Comparison of ENCODE assay signal across 1 cellular context in the genomic region with DNA sequence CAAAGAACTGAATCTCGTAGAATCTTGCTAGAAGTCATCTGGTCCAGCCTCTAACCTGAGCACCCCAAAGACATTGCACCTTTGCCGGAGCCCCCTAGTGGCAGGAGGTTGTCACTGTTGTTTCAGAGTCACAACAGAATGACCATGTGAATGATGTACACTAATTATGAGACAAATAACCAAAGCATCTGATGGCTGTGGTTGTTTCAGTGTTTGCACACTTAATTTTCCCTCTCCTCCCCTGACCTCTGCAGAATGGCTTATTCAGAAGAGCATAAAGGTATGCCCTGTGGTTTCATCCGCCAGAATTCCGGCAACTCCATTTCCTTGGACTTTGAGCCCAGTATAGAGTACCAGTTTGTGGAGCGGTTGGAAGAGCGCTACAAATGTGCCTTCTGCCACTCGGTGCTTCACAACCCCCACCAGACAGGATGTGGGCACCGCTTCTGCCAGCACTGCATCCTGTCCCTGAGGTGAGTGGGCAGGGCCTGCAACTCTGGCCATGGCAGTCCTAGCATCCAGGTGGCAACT.
TF ChIP-seq lines count a peak whose summit lies in the region.

No MANE protein-coding gene starts in this region.

TF ChIP-seq in HepG2, 621 proteins besides CTCF, POLR2A, EP300 and RAD21 (continued from another document and continues in another):
- TF ChIP-seq, protein P1, sequence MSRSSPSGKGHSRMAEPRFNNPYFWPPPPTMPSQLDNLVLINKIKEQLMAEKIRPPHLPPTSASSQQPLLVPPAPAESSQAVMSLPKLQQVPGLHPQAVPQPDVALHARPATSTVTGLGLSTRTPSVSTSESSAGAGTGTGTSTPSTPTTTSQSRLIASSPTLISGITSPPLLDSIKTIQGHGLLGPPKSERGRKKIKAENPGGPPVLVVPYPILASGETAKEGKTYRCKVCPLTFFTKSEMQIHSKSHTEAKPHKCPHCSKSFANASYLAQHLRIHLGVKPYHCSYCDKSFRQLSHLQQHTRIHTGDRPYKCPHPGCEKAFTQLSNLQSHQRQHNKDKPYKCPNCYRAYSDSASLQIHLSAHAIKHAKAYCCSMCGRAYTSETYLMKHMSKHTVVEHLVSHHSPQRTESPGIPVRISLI (CRISPR knock-in tag; IDR thresholded peaks at IDR 0.05; ENCODE audit: borderline replicate concordance): no peak
- 0 out of 2 replicates have a peak, but pooled peaks have one; percentile 15 for TF ChIP-seq YEATS2 (CRISPR knock-in tag; IDR thresholded peaks at IDR 0.05; ENCODE audit: borderline replicate concordance)
- TF ChIP-seq, protein P2, sequence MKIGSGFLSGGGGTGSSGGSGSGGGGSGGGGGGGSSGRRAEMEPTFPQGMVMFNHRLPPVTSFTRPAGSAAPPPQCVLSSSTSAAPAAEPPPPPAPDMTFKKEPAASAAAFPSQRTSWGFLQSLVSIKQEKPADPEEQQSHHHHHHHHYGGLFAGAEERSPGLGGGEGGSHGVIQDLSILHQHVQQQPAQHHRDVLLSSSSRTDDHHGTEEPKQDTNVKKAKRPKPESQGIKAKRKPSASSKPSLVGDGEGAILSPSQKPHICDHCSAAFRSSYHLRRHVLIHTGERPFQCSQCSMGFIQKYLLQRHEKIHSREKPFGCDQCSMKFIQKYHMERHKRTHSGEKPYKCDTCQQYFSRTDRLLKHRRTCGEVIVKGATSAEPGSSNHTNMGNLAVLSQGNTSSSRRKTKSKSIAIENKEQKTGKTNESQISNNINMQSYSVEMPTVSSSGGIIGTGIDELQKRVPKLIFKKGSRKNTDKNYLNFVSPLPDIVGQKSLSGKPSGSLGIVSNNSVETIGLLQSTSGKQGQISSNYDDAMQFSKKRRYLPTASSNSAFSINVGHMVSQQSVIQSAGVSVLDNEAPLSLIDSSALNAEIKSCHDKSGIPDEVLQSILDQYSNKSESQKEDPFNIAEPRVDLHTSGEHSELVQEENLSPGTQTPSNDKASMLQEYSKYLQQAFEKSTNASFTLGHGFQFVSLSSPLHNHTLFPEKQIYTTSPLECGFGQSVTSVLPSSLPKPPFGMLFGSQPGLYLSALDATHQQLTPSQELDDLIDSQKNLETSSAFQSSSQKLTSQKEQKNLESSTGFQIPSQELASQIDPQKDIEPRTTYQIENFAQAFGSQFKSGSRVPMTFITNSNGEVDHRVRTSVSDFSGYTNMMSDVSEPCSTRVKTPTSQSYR (CRISPR knock-in tag; IDR thresholded peaks at IDR 0.05; ENCODE audit: borderline replicate concordance): peak; percentile 57; the same call in 1 of the 2 replicates
- TF ChIP-seq, protein P3, sequence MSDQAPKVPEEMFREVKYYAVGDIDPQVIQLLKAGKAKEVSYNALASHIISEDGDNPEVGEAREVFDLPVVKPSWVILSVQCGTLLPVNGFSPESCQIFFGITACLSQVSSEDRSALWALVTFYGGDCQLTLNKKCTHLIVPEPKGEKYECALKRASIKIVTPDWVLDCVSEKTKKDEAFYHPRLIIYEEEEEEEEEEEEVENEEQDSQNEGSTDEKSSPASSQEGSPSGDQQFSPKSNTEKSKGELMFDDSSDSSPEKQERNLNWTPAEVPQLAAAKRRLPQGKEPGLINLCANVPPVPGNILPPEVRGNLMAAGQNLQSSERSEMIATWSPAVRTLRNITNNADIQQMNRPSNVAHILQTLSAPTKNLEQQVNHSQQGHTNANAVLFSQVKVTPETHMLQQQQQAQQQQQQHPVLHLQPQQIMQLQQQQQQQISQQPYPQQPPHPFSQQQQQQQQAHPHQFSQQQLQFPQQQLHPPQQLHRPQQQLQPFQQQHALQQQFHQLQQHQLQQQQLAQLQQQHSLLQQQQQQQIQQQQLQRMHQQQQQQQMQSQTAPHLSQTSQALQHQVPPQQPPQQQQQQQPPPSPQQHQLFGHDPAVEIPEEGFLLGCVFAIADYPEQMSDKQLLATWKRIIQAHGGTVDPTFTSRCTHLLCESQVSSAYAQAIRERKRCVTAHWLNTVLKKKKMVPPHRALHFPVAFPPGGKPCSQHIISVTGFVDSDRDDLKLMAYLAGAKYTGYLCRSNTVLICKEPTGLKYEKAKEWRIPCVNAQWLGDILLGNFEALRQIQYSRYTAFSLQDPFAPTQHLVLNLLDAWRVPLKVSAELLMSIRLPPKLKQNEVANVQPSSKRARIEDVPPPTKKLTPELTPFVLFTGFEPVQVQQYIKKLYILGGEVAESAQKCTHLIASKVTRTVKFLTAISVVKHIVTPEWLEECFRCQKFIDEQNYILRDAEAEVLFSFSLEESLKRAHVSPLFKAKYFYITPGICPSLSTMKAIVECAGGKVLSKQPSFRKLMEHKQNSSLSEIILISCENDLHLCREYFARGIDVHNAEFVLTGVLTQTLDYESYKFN (CRISPR knock-in tag; conservative IDR thresholded peaks at IDR 0.05): 0 out of 2 replicates have a peak, but pooled peaks have one; percentile 25
- peak; percentile 47 for TF ChIP-seq STAG1 (CRISPR knock-in tag; IDR thresholded peaks at IDR 0.05)
- TF ChIP-seq, protein P4, sequence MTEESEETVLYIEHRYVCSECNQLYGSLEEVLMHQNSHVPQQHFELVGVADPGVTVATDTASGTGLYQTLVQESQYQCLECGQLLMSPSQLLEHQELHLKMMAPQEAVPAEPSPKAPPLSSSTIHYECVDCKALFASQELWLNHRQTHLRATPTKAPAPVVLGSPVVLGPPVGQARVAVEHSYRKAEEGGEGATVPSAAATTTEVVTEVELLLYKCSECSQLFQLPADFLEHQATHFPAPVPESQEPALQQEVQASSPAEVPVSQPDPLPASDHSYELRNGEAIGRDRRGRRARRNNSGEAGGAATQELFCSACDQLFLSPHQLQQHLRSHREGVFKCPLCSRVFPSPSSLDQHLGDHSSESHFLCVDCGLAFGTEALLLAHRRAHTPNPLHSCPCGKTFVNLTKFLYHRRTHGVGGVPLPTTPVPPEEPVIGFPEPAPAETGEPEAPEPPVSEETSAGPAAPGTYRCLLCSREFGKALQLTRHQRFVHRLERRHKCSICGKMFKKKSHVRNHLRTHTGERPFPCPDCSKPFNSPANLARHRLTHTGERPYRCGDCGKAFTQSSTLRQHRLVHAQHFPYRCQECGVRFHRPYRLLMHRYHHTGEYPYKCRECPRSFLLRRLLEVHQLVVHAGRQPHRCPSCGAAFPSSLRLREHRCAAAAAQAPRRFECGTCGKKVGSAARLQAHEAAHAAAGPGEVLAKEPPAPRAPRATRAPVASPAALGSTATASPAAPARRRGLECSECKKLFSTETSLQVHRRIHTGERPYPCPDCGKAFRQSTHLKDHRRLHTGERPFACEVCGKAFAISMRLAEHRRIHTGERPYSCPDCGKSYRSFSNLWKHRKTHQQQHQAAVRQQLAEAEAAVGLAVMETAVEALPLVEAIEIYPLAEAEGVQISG (CRISPR knock-in tag; IDR thresholded peaks at IDR 0.05): peak; percentile 65
- no peak for TF ChIP-seq ZNF264 (CRISPR knock-in tag; IDR thresholded peaks at IDR 0.05)
- TF ChIP-seq, protein P5, sequence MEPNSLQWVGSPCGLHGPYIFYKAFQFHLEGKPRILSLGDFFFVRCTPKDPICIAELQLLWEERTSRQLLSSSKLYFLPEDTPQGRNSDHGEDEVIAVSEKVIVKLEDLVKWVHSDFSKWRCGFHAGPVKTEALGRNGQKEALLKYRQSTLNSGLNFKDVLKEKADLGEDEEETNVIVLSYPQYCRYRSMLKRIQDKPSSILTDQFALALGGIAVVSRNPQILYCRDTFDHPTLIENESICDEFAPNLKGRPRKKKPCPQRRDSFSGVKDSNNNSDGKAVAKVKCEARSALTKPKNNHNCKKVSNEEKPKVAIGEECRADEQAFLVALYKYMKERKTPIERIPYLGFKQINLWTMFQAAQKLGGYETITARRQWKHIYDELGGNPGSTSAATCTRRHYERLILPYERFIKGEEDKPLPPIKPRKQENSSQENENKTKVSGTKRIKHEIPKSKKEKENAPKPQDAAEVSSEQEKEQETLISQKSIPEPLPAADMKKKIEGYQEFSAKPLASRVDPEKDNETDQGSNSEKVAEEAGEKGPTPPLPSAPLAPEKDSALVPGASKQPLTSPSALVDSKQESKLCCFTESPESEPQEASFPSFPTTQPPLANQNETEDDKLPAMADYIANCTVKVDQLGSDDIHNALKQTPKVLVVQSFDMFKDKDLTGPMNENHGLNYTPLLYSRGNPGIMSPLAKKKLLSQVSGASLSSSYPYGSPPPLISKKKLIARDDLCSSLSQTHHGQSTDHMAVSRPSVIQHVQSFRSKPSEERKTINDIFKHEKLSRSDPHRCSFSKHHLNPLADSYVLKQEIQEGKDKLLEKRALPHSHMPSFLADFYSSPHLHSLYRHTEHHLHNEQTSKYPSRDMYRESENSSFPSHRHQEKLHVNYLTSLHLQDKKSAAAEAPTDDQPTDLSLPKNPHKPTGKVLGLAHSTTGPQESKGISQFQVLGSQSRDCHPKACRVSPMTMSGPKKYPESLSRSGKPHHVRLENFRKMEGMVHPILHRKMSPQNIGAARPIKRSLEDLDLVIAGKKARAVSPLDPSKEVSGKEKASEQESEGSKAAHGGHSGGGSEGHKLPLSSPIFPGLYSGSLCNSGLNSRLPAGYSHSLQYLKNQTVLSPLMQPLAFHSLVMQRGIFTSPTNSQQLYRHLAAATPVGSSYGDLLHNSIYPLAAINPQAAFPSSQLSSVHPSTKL (CRISPR knock-in tag; IDR thresholded peaks at IDR 0.05): peak; percentile 75
- peak; percentile 23; the same call in 1 of the 2 replicates for TF ChIP-seq SAP130 (CRISPR knock-in tag; IDR thresholded peaks at IDR 0.05; ENCODE audit: low read depth)
- TF ChIP-seq HDAC2 (CRISPR knock-in tag; IDR thresholded peaks at IDR 0.05): no peak
- TF ChIP-seq NR2F6 (IDR thresholded peaks at IDR 0.05): 0 out of 2 replicates have a peak, but pooled peaks have one; percentile 18
- TF ChIP-seq NR2F6 (CRISPR knock-in tag; IDR thresholded peaks at IDR 0.05): 0 out of 2 replicates have a peak, but pooled peaks have one; percentile 34
- no peak for TF ChIP-seq HDAC6 (IDR thresholded peaks at IDR 0.05; ENCODE audit: low read depth, low read length)
- TF ChIP-seq SOX5 (CRISPR knock-in tag; IDR thresholded peaks at IDR 0.05; ENCODE audit: borderline replicate concordance): peak; percentile 24; the same call in 1 of the 2 replicates
- TF ChIP-seq ELF4 (CRISPR knock-in tag; IDR thresholded peaks at IDR 0.05; ENCODE audit: borderline replicate concordance): no peak
- peak; percentile 50; the same call in 1 of the 2 replicates for TF ChIP-seq ARID2 (CRISPR knock-in tag; IDR thresholded peaks at IDR 0.05; ENCODE audit: borderline replicate concordance)
- TF ChIP-seq, protein P6, sequence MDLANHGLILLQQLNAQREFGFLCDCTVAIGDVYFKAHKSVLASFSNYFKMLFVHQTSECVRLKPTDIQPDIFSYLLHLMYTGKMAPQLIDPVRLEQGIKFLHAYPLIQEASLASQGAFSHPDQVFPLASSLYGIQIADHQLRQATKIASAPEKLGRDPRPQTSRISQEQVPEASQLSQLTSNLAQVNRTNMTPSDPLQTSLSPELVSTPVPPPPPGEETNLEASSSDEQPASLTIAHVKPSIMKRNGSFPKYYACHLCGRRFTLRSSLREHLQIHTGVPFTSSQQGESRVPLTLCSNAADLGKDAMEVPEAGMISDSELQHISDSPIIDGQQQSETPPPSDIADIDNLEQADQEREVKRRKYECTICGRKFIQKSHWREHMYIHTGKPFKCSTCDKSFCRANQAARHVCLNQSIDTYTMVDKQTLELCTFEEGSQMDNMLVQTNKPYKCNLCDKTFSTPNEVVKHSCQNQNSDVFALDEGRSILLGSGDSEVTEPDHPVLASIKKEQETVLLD (CRISPR knock-in tag; IDR thresholded peaks at IDR 0.05; ENCODE audit: low read depth): no peak
- TF ChIP-seq PHF5A (CRISPR knock-in tag; IDR thresholded peaks at IDR 0.05; ENCODE audit: low read depth, unreplicated experiment): no peak
- peak; percentile 63; the same call in 1 of the 2 replicates for TF ChIP-seq NCOR1 (IDR thresholded peaks at IDR 0.05; ENCODE audit: borderline replicate concordance, low read length)
- TF ChIP-seq, protein P7, sequence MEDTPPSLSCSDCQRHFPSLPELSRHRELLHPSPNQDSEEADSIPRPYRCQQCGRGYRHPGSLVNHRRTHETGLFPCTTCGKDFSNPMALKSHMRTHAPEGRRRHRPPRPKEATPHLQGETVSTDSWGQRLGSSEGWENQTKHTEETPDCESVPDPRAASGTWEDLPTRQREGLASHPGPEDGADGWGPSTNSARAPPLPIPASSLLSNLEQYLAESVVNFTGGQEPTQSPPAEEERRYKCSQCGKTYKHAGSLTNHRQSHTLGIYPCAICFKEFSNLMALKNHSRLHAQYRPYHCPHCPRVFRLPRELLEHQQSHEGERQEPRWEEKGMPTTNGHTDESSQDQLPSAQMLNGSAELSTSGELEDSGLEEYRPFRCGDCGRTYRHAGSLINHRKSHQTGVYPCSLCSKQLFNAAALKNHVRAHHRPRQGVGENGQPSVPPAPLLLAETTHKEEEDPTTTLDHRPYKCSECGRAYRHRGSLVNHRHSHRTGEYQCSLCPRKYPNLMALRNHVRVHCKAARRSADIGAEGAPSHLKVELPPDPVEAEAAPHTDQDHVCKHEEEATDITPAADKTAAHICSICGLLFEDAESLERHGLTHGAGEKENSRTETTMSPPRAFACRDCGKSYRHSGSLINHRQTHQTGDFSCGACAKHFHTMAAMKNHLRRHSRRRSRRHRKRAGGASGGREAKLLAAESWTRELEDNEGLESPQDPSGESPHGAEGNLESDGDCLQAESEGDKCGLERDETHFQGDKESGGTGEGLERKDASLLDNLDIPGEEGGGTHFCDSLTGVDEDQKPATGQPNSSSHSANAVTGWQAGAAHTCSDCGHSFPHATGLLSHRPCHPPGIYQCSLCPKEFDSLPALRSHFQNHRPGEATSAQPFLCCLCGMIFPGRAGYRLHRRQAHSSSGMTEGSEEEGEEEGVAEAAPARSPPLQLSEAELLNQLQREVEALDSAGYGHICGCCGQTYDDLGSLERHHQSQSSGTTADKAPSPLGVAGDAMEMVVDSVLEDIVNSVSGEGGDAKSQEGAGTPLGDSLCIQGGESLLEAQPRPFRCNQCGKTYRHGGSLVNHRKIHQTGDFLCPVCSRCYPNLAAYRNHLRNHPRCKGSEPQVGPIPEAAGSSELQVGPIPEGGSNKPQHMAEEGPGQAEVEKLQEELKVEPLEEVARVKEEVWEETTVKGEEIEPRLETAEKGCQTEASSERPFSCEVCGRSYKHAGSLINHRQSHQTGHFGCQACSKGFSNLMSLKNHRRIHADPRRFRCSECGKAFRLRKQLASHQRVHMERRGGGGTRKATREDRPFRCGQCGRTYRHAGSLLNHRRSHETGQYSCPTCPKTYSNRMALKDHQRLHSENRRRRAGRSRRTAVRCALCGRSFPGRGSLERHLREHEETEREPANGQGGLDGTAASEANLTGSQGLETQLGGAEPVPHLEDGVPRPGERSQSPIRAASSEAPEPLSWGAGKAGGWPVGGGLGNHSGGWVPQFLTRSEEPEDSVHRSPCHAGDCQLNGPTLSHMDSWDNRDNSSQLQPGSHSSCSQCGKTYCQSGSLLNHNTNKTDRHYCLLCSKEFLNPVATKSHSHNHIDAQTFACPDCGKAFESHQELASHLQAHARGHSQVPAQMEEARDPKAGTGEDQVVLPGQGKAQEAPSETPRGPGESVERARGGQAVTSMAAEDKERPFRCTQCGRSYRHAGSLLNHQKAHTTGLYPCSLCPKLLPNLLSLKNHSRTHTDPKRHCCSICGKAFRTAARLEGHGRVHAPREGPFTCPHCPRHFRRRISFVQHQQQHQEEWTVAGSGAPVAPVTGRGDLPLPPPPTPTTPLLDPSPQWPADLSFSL (CRISPR knock-in tag; IDR thresholded peaks at IDR 0.05): no peak
- TF ChIP-seq KDM3A (CRISPR knock-in tag; IDR thresholded peaks at IDR 0.05; ENCODE audit: low read depth): 0 out of 2 replicates have a peak, but pooled peaks have one; percentile 20
- no peak for TF ChIP-seq ZNF343 (CRISPR knock-in tag; IDR thresholded peaks at IDR 0.05)
- TF ChIP-seq HNF4A (CRISPR knock-in tag; IDR thresholded peaks at IDR 0.05): peak; percentile 76; the same call in 1 of the 2 replicates
- TF ChIP-seq NR2C2 (CRISPR knock-in tag; IDR thresholded peaks at IDR 0.05; ENCODE audit: borderline replicate concordance): no peak
- TF ChIP-seq SUZ12 (IDR thresholded peaks at IDR 0.05; ENCODE audit: low read depth, low read length): no peak
- peak; percentile 57; the same call in 1 of the 2 replicates for TF ChIP-seq NCOA2 (CRISPR knock-in tag; IDR thresholded peaks at IDR 0.05)
- TF ChIP-seq REPIN1 (CRISPR knock-in tag; IDR thresholded peaks at IDR 0.05; ENCODE audit: borderline replicate concordance, low read depth): 0 out of 2 replicates have a peak, but pooled peaks have one; percentile 35
- TF ChIP-seq TEAD3 (CRISPR knock-in tag; optimal IDR thresholded peaks at IDR 0.05; ENCODE audit: borderline replicate concordance): peak; percentile 68
- TF ChIP-seq ZNF563 (CRISPR knock-in tag; IDR thresholded peaks at IDR 0.05): no peak
